Comparison of ENCODE assay signal across 17 cellular contexts in genomic region chr11:65307298-65308229, GRCh38. TPM values are rescaled to one million over a fixed set of nuclear protein-coding genes. Genes with fewer than 3 reads are reported as not detected.
DNase-seq lines count a peak whose midpoint lies in the region; ATAC-seq, FAIRE-seq and TF ChIP-seq lines count a peak whose summit lies in the region.
"Had no signal": no experiment of that assay in that cellular context is flagged by ENCODE, and none has a peak within 500 bp of the region (broad histone marks: within the 10 kb centered on the region; RNA-seq: fewer than 3 reads in every experiment).

No MANE protein-coding gene starts in this region.

- TF ChIP-seq POLR2A in A549 (IDR thresholded peaks at IDR 0.05; ENCODE audit: low read length), result no peak
- TF ChIP-seq POLR2A in H1 (IDR thresholded peaks at IDR 0.05; ENCODE audit: control extremely low read depth in 1 of 2, low read depth in 2 of 2, low read length in 2 of 2), result no peak

- no peak overlapping the region for H3K4ac ChIP-seq in H1 (replicated peaks; ENCODE audit: insufficient read length, low read depth, low read length)

- 0 out of 2 replicates have a peak overlapping the region, but pooled peaks have one; percentile 18 for H2BK20ac ChIP-seq in H1 (ENCODE audit: low read length)

- no peak overlapping the region for H3K9ac ChIP-seq in GM23248
- no peak overlapping the region for H3K9ac ChIP-seq in H1 (replicated peaks in 1 of 4; ENCODE audit: extremely low read depth in 1 of 4, low read depth in 3 of 4, low read length in 3 of 4)

- 90% methylated on average over 6 of the region's 6 CpGs for WGBS in A549 (ENCODE audit: missing lambda C conversion rate)
- WGBS in GM23248 (ENCODE audit: low coverage in 1 of 2, low lambda C conversion rate in 2 of 2, missing lambda C conversion rate in 2 of 2), 2 experiments, result 91 to 93% methylated on average over 6 of the region's 6 CpGs
- 93% methylated on average over 6 of the region's 6 CpGs; no CpG with 5 or more reads in 1 of the 2 experiments for WGBS in H1 (ENCODE audit: extremely low coverage in 1 of 2, insufficient coverage in 1 of 2, insufficient read length in 1 of 2, insufficient replicate concordance in 2 of 2, low coverage in 1 of 2, low lambda C conversion rate in 2 of 2, missing lambda C conversion rate in 1 of 2), 2 experiments

- H3K4me3 ChIP-seq in A549 (no peak overlapping the region), GM23248 (no peak overlapping the region), H1 (ENCODE audit: extremely low read depth in 1 of 4, insufficient read depth in 2 of 4, low read depth in 3 of 4, low read length in 4 of 4) (no peak overlapping the region), osteoblast (ENCODE audit: insufficient read depth, low read length) (no peak overlapping the region)
- H3K4me3 ChIP-seq: vagina had no signal

- no peak for TF ChIP-seq EP300 in A549 (IDR thresholded peaks at IDR 0.05)
- TF ChIP-seq EP300 in H1 (IDR thresholded peaks at IDR 0.05; ENCODE audit: borderline replicate concordance in 1 of 2, low read depth in 2 of 2, low read length in 2 of 2), result no peak

- no peak overlapping the region for H2BK15ac ChIP-seq in H1 (ENCODE audit: low read length)

- H3K18ac ChIP-seq in H1 (ENCODE audit: extremely low read depth, low read length), result no peak overlapping the region

- no peaks in the 10 kb centered on the region; the same call in 1 of the 2 replicates for H3K79me1 ChIP-seq in H1 (ENCODE audit: low read depth, low read length)

- H3K27me3 ChIP-seq in GM23248 (replicated peaks; ENCODE audit: insufficient read depth), result no peaks in the 10 kb centered on the region
- peaks cover 0 to 3% (median 1%) of the 10 kb centered on the region in 4 experiments; a peak in 4 of 7 replicates for H3K27me3 ChIP-seq in H1 (replicated peaks in 1 of 4; ENCODE audit: control insufficient read depth in 3 of 4, extremely low read depth in 1 of 4, insufficient read depth in 3 of 4, low read length in 3 of 4)
- H3K27me3 ChIP-seq in osteoblast (ENCODE audit: insufficient read depth, low read length), result no peaks in the 10 kb centered on the region
- H3K27me3 ChIP-seq: foreskin keratinocyte, vagina had no signal

- TF ChIP-seq CTCF in A549 (IDR thresholded peaks at IDR 0.05), result no peak
- no peak for TF ChIP-seq CTCF in H1 (IDR thresholded peaks at IDR 0.05; ENCODE audit: control extremely low read depth in 1 of 3, insufficient read depth in 1 of 3, low read depth in 1 of 3, low read length in 3 of 3)
- no peak for TF ChIP-seq CTCF in osteoblast (IDR thresholded peaks at IDR 0.05; ENCODE audit: extremely low read depth, low read depth, low read length)

- CTCF ChIA-PET in A549 (lab: Yijun Ruan, JAX) (interaction anchor here (0.5 to 78.3 kb wide), 4 partner anchors 8 to 281 kb away, joined by 3 to 3090 read pairs (median 1546); partner anchors contain the start of genes CDC42EP2, DPF2, POLA2 and SNX15), H1 (lab: Charles Lee; ENCODE audit: partially characterized antibody) (interaction anchor here (45.6 to 52.8 kb wide), 2 partner anchors 7 to 21 kb away, joined by 1179 read pairs; partner anchors contain the start of genes CDC42EP2 and DPF2)

- H2BK5ac ChIP-seq in H1 (ENCODE audit: low read depth, low read length), result no peak overlapping the region

- ATAC-seq in A549 (no peak; a peak in 1 of 6 replicates), GM21786 (IDR thresholded peaks at IDR 0.05; ENCODE audit: unreplicated experiment) (no peak), GM21515 (IDR thresholded peaks at IDR 0.05; ENCODE audit: unreplicated experiment) (no peak)
- ATAC-seq: activated T-helper 17 cell treated with anti-CD3 and anti-CD28 coated beads, Interleukin-2, amount 50 U/mL, for 72 hours; foreskin keratinocyte had no signal

- FAIRE-seq in A549 (lab: Jason Lieb, UNC), result no peak
- FAIRE-seq in H1 (lab: Jason Lieb, UNC), result no peak
- FAIRE-seq: D721Med, small intestine had no signal

- H3K36me3 ChIP-seq in GM23248 (ENCODE audit: low read depth) (no peaks in the 10 kb centered on the region), H1 (ENCODE audit: control insufficient read depth in 2 of 4, insufficient read depth in 4 of 4, low read length in 3 of 4) (peaks cover 0 to 4% (median 0%) of the 10 kb centered on the region in 4 experiments; a peak in 2 of 8 replicates), osteoblast (ENCODE audit: insufficient read depth, low read length) (no peaks in the 10 kb centered on the region)
- H3K36me3 ChIP-seq: vagina had no signal

- H3K4me2 ChIP-seq in A549 (peak overlapping the region; percentile 31; the same call in 1 of the 3 replicates), GM23248 (ENCODE audit: unreplicated experiment) (no peak overlapping the region), H1 (ENCODE audit: insufficient read depth in 1 of 2, low read depth in 2 of 2, low read length in 2 of 2) (no peak overlapping the region), osteoblast (ENCODE audit: insufficient read depth, low read length) (no peak overlapping the region)

- no peaks in the 10 kb centered on the region for H3K9me2 ChIP-seq in GM23248 (ENCODE audit: insufficient read depth)

- H3K14ac ChIP-seq in H1 (ENCODE audit: insufficient read length), result no peak overlapping the region

- H3K4me1 ChIP-seq in A549 (peaks cover 52% of the 10 kb centered on the region), GM23248 (ENCODE audit: insufficient read depth) (no peaks in the 10 kb centered on the region), H1 (replicated peaks in 1 of 4; ENCODE audit: control insufficient read depth in 3 of 4, insufficient read depth in 4 of 4, low read length in 3 of 4) (peaks cover 0 to 4% (median 0%) of the 10 kb centered on the region in 4 experiments; a peak in 2 of 7 replicates), osteoblast (ENCODE audit: insufficient read depth, low read length) (peaks cover 27% of the 10 kb centered on the region)
- H3K4me1 ChIP-seq: foreskin keratinocyte had no signal

- H4K91ac ChIP-seq in H1 (replicated peaks; ENCODE audit: insufficient read length, low read length), result no peak overlapping the region

- H2AFZ ChIP-seq in GM23248 (no peak overlapping the region), H1 (ENCODE audit: low read length) (no peak overlapping the region), osteoblast (ENCODE audit: low read length) (no peak overlapping the region)

- H3K56ac ChIP-seq in H1 (replicated peaks; ENCODE audit: insufficient read length, low read depth, low read length), result no peak overlapping the region

- H2BK120ac ChIP-seq in H1 (replicated peaks; ENCODE audit: low read depth, low read length), result no peak overlapping the region

- 0 out of 2 replicates have a peak, but pooled peaks cover under 1% of the 10 kb centered on the region for H3K79me2 ChIP-seq in GM23248 (ENCODE audit: insufficient read depth)
- H3K79me2 ChIP-seq in H1 (ENCODE audit: control insufficient read depth in 1 of 2, insufficient read depth in 2 of 2, low read length in 2 of 2), result no peaks in the 10 kb centered on the region
- H3K79me2 ChIP-seq in osteoblast (ENCODE audit: insufficient read depth, low read length), result no peaks in the 10 kb centered on the region

- no peaks in the 10 kb centered on the region for H4K20me1 ChIP-seq in GM23248 (ENCODE audit: insufficient read depth)
- peaks cover 0 to 10% of the 10 kb centered on the region in 2 experiments for H4K20me1 ChIP-seq in H1 (replicated peaks in 1 of 2; ENCODE audit: control insufficient read depth in 1 of 2, insufficient read depth in 2 of 2, low read length in 2 of 2)
- no peaks in the 10 kb centered on the region for H4K20me1 ChIP-seq in osteoblast (ENCODE audit: insufficient read depth, low read length)

- no peak overlapping the region for H4K5ac ChIP-seq in H1 (ENCODE audit: insufficient read length, low read depth, low read length)

- H3K9me3 ChIP-seq in A549 (no peaks in the 10 kb centered on the region), GM23248 (ENCODE audit: low read depth) (no peaks in the 10 kb centered on the region), H1 (ENCODE audit: insufficient read depth in 2 of 2, low read depth in 1 of 2, low read length in 1 of 2) (no peaks in the 10 kb centered on the region), osteoblast (ENCODE audit: low read depth, low read length) (no peaks in the 10 kb centered on the region)
- H3K9me3 ChIP-seq: vagina had no signal

- no peak overlapping the region for H4K8ac ChIP-seq in H1 (ENCODE audit: extremely low read depth, insufficient read depth, low read length)

- no peak for DNase-seq in A549 (ENCODE audit: low read depth in 1 of 2, low spot score in 1 of 2)
- DNase-seq in GM23248, result peak; percentile 35
- DNase-seq in H1 (ENCODE audit: low read depth in 1 of 2, low spot score in 2 of 2), result no peak
- DNase-seq in osteoblast (ENCODE audit: insufficient read length, low spot score, missing footprints), result peak; percentile 73
- DNase-seq in MV-4-11 (lab: John Stamatoyannopoulos, UW), result no peak
- DNase-seq in glomerular visceral epithelial cell (ENCODE audit: extremely low spot score), result no peak
- DNase-seq: activated CD8-positive, alpha-beta memory T cell treated with anti-CD3 and anti-CD28 coated beads for 24 hours; foreskin keratinocyte; NCI-H2171 treated with DMSO at 0.1 percent for 48 hours; NCI-H774; stimulated activated naive B cell treated with anti-CD40 and anti-IgM and Interleukin-4, amounts not matched to agents 10 μg/mL and 1 μg/mL and 100 μg/mL, for 72 hours had no signal

- no peak for TF ChIP-seq RAD21 in A549 (conservative IDR thresholded peaks at IDR 0.05 in 1 of 2, IDR thresholded peaks at IDR 0.05 in 1 of 2)
- no peak for TF ChIP-seq RAD21 in H1 (IDR thresholded peaks at IDR 0.05 in 1 of 2, conservative IDR thresholded peaks at IDR 0.05 in 1 of 2; ENCODE audit: low read depth in 2 of 2, low read length in 2 of 2)

- in situ Hi-C loops in GM23248 (cut with MboI), result no loop called here

- H3K27ac ChIP-seq in A549 (peak overlapping the region; percentile 24 to 71; a peak in 3 of 6 replicates), GM23248 (no peak overlapping the region), H1 (ENCODE audit: low read depth, low read length) (no peak overlapping the region), osteoblast (ENCODE audit: low read depth, low read length) (no peak overlapping the region)
- H3K27ac ChIP-seq: foreskin keratinocyte had no signal

- H3K23ac ChIP-seq in H1 (ENCODE audit: insufficient read length), result no peak overlapping the region

- no peak overlapping the region for H2AK5ac ChIP-seq in H1 (ENCODE audit: low read depth, low read length)

- H3K23me2 ChIP-seq in H1 (ENCODE audit: low read depth, low read length), result peaks cover 3% of the 10 kb centered on the region; the same call in 1 of the 2 replicates

- peaks cover 7% of the 10 kb centered on the region; the same call in 1 of the 2 replicates for H3F3A ChIP-seq in GM23248 (ENCODE audit: insufficient read depth)

- POLR2A ChIA-PET in A549 (lab: Yijun Ruan, JAX), result no interaction called here
- POLR2A ChIA-PET in H1 (lab: Charles Lee; ENCODE audit: partially characterized antibody), result interaction anchor here (0.8 to 14.1 kb wide), 3 partner anchors 7 to 22 kb away, joined by 3 to 208 read pairs (median 99); partner anchors contain the start of genes CDC42EP2 and DPF2

- H2BK12ac ChIP-seq in H1 (ENCODE audit: low read depth, low read length), result no peak overlapping the region

RNA-seq across cellular contexts. Expression of gene CDC42EP2, which starts 7.1 kb away (rescaled TPM):
- 3.0 and 3.7 TPM in 2 replicates for polyA plus RNA-seq in A549 (2011; rRNA removed)
- 5.1 and 5.7 TPM in 2 replicates for polyA plus RNA-seq in A549 (2012; cell fraction: cytosol; rRNA removed)
- polyA plus RNA-seq in A549 (2012; cell fraction: nucleus; rRNA removed), result 8.7 and 14.7 TPM in 2 replicates
- 8.0 to 10.1 TPM (median 8.5 TPM) in 3 replicates for polyA plus RNA-seq in A549 (2017; fragmentation: RNase III; extraction: RNeasy Plus Mini Kit Qiagen cat#74134 plus additional on column Dnase treatment)
- 6.1 and 10.5 TPM in 2 replicates for polyA minus RNA-seq in A549 (2011; rRNA and poly(A)+ RNA removed)
- total RNA-seq in GM23248 (2014; rRNA removed; shearing (Covaris generic)), result 32.1 and 32.6 TPM in 2 replicates
- 37.9 and 40.3 TPM in 2 replicates for polyA plus RNA-seq in GM23248 (2016; fragmentation: Nextera tagmentation; extraction: Ambion mirVana)
- 11.7 and 11.8 TPM in 2 replicates for total RNA-seq in H1 (2021; fragmentation: NEBNext Ultra II Directional; extraction: Animal tissue kit (Norgen Biotek cat#: 25700))
- 13.3 and 19.4 TPM in 2 replicates for polyA plus RNA-seq in H1 (2011; rRNA removed)
- polyA plus RNA-seq in H1 (2011; cell fraction: cytosol; rRNA removed), result 4.6 TPM
- 14.3 TPM for polyA plus RNA-seq in H1 (2011; cell fraction: nucleus; rRNA removed)
- 10.0 to 13.0 TPM (median 12.5 TPM) in 4 replicates for polyA plus RNA-seq in H1 (2012, experiment 1 of 2)
- 11.2 TPM for polyA plus RNA-seq in H1 (2012, experiment 2 of 2)
- 11.6 TPM for polyA plus RNA-seq in H1 (2013, experiment 1 of 2)
- 13.0 TPM for polyA plus RNA-seq in H1 (2013, experiment 2 of 2)
- 5.2 and 18.4 TPM in 2 replicates for polyA minus RNA-seq in H1 (2011; rRNA and poly(A)+ RNA removed)
- polyA minus RNA-seq in H1 (2011; cell fraction: cytosol; rRNA and poly(A)+ RNA removed), result 5.3 TPM
- 21.8 TPM for polyA minus RNA-seq in H1 (2011; cell fraction: nucleus; rRNA and poly(A)+ RNA removed)
- total RNA-seq in osteoblast, result 15.0 and 15.6 TPM in 2 replicates

RNA-seq across cellular contexts. Expression of gene DPF2, which starts 26.1 kb away (rescaled TPM):
- 35.6 and 36.3 TPM in 2 replicates for polyA plus RNA-seq in A549 (2011; rRNA removed)
- 41.8 and 42.1 TPM in 2 replicates for polyA plus RNA-seq in A549 (2012; cell fraction: cytosol; rRNA removed)
- polyA plus RNA-seq in A549 (2012; cell fraction: nucleus; rRNA removed), result 58.6 and 62.1 TPM in 2 replicates
- polyA plus RNA-seq in A549 (2017; fragmentation: RNase III; extraction: RNeasy Plus Mini Kit Qiagen cat#74134 plus additional on column Dnase treatment), result 34.8 to 39.8 TPM (median 35.7 TPM) in 3 replicates
- polyA minus RNA-seq in A549 (2011; rRNA and poly(A)+ RNA removed), result 45.4 and 46.9 TPM in 2 replicates
- total RNA-seq in GM23248 (2014; rRNA removed; shearing (Covaris generic)), result 27.7 and 30.0 TPM in 2 replicates
- 51.2 and 54.1 TPM in 2 replicates for polyA plus RNA-seq in GM23248 (2016; fragmentation: Nextera tagmentation; extraction: Ambion mirVana)
- 67.2 and 79.2 TPM in 2 replicates for total RNA-seq in H1 (2021; fragmentation: NEBNext Ultra II Directional; extraction: Animal tissue kit (Norgen Biotek cat#: 25700))
- 53.6 and 88.1 TPM in 2 replicates for polyA plus RNA-seq in H1 (2011; rRNA removed)
- polyA plus RNA-seq in H1 (2011; cell fraction: cytosol; rRNA removed), result 54.2 TPM
- 92.9 TPM for polyA plus RNA-seq in H1 (2011; cell fraction: nucleus; rRNA removed)
- 54.9 to 59.5 TPM (median 58.3 TPM) in 4 replicates for polyA plus RNA-seq in H1 (2012, experiment 1 of 2)
- polyA plus RNA-seq in H1 (2012, experiment 2 of 2), result 59.4 TPM
- 59.5 TPM for polyA plus RNA-seq in H1 (2013, experiment 1 of 2)
- 55.5 TPM for polyA plus RNA-seq in H1 (2013, experiment 2 of 2)
- polyA minus RNA-seq in H1 (2011; rRNA and poly(A)+ RNA removed), result 39.9 and 69.2 TPM in 2 replicates
- polyA minus RNA-seq in H1 (2011; cell fraction: cytosol; rRNA and poly(A)+ RNA removed), result 31.1 TPM
- 38.0 TPM for polyA minus RNA-seq in H1 (2011; cell fraction: nucleus; rRNA and poly(A)+ RNA removed)
- 44.2 and 48.1 TPM in 2 replicates for total RNA-seq in osteoblast

RNA-seq across cellular contexts. Expression of gene POLA2, which starts 45.8 kb away (rescaled TPM):
- 52.3 and 55.6 TPM in 2 replicates for polyA plus RNA-seq in A549 (2011; rRNA removed)
- polyA plus RNA-seq in A549 (2012; cell fraction: cytosol; rRNA removed), result 39.9 and 40.1 TPM in 2 replicates
- polyA plus RNA-seq in A549 (2012; cell fraction: nucleus; rRNA removed), result 57.3 and 71.4 TPM in 2 replicates
- polyA plus RNA-seq in A549 (2017; fragmentation: RNase III; extraction: RNeasy Plus Mini Kit Qiagen cat#74134 plus additional on column Dnase treatment), result 33.8 to 34.5 TPM (median 34.1 TPM) in 3 replicates
- 48.8 and 54.1 TPM in 2 replicates for polyA minus RNA-seq in A549 (2011; rRNA and poly(A)+ RNA removed)
- 6.7 and 8.6 TPM in 2 replicates for total RNA-seq in GM23248 (2014; rRNA removed; shearing (Covaris generic))
- 8.7 and 8.9 TPM in 2 replicates for polyA plus RNA-seq in GM23248 (2016; fragmentation: Nextera tagmentation; extraction: Ambion mirVana)
- total RNA-seq in H1 (2021; fragmentation: NEBNext Ultra II Directional; extraction: Animal tissue kit (Norgen Biotek cat#: 25700)), result 31.2 and 34.6 TPM in 2 replicates
- polyA plus RNA-seq in H1 (2011; rRNA removed), result 48.1 and 55.9 TPM in 2 replicates
- polyA plus RNA-seq in H1 (2011; cell fraction: cytosol; rRNA removed), result 49.0 TPM
- 52.8 TPM for polyA plus RNA-seq in H1 (2011; cell fraction: nucleus; rRNA removed)
- 28.2 to 35.6 TPM (median 32.2 TPM) in 4 replicates for polyA plus RNA-seq in H1 (2012, experiment 1 of 2)
- polyA plus RNA-seq in H1 (2012, experiment 2 of 2), result 17.1 TPM
- polyA plus RNA-seq in H1 (2013, experiment 1 of 2), result 13.1 TPM
- 10.8 TPM for polyA plus RNA-seq in H1 (2013, experiment 2 of 2)
- polyA minus RNA-seq in H1 (2011; rRNA and poly(A)+ RNA removed), result 95.6 and 117 TPM in 2 replicates
- 36.3 TPM for polyA minus RNA-seq in H1 (2011; cell fraction: cytosol; rRNA and poly(A)+ RNA removed)
- polyA minus RNA-seq in H1 (2011; cell fraction: nucleus; rRNA and poly(A)+ RNA removed), result 67.8 TPM
- total RNA-seq in osteoblast, result 4.3 and 6.2 TPM in 2 replicates

RNA-seq across cellular contexts. Expression of gene TIGD3, which starts 47.0 kb away (rescaled TPM):
- polyA plus RNA-seq in A549 (2011; rRNA removed) (0.30 and 0.37 TPM in 2 replicates), A549 (2017; fragmentation: RNase III; extraction: RNeasy Plus Mini Kit Qiagen cat#74134 plus additional on column Dnase treatment) (0.54 to 0.71 TPM (median 0.66 TPM) in 3 replicates), GM23248 (2016; fragmentation: Nextera tagmentation; extraction: Ambion mirVana) (not detected in 2 replicates), H1 (2011; rRNA removed) (1.1 TPM in 2 replicates)
- 0.48 and 0.73 TPM in 2 replicates for polyA plus RNA-seq in A549 (2012; cell fraction: cytosol; rRNA removed)
- 1.2 and 1.3 TPM in 2 replicates for polyA plus RNA-seq in A549 (2012; cell fraction: nucleus; rRNA removed)
- 0.15 and 0.29 TPM in 2 replicates for polyA minus RNA-seq in A549 (2011; rRNA and poly(A)+ RNA removed)
- not detected in 2 replicates for total RNA-seq in GM23248 (2014; rRNA removed; shearing (Covaris generic))
- 0.88 and 1.3 TPM in 2 replicates for total RNA-seq in H1 (2021; fragmentation: NEBNext Ultra II Directional; extraction: Animal tissue kit (Norgen Biotek cat#: 25700))
- 1.3 TPM for polyA plus RNA-seq in H1 (2011; cell fraction: cytosol; rRNA removed)
- polyA plus RNA-seq in H1 (2011; cell fraction: nucleus; rRNA removed), result 1.4 TPM
- polyA plus RNA-seq in H1 (2012, experiment 1 of 2), result 0.97 to 1.5 TPM (median 1.1 TPM) in 4 replicates
- 1.4 TPM for polyA plus RNA-seq in H1 (2012, experiment 2 of 2)
- 1.1 TPM for polyA plus RNA-seq in H1 (2013, experiment 1 of 2)
- polyA plus RNA-seq in H1 (2013, experiment 2 of 2), result 1.2 TPM
- 0.61 and 0.88 TPM in 2 replicates for polyA minus RNA-seq in H1 (2011; rRNA and poly(A)+ RNA removed)
- polyA minus RNA-seq in H1 (2011; cell fraction: cytosol; rRNA and poly(A)+ RNA removed), result 1.2 TPM
- 2.3 TPM for polyA minus RNA-seq in H1 (2011; cell fraction: nucleus; rRNA and poly(A)+ RNA removed)
- not detected in 2 replicates for total RNA-seq in osteoblast
- total RNA-seq: vagina had no signal

Comparison
In these comparisons a context has a peak if more than half of its experiments do, and no peak if none do; other contexts are left out.
1. DNase-seq: peak in GM23248 (single experiment) and osteoblast (single experiment); none in A549 (0 of 2), H1 (0 of 2), MV-4-11 (single experiment) and glomerular visceral epithelial cell (single experiment).
2. H3K27ac ChIP-seq: peak in A549 (2 of 2); none in GM23248 (single experiment), H1 (single experiment) and osteoblast (single experiment).